ENCODE assay signal across 34 cellular contexts in genomic region chr13:68350554-68350953, GRCh38.
"Had no signal": no experiment of that assay in that cellular context is flagged by ENCODE, and none has a peak within 500 bp of the region (broad histone marks: within the 10 kb centered on the region; RNA-seq: fewer than 3 reads in every experiment).

No MANE protein-coding gene starts in this region.

- ATAC-seq: activated CD8-positive, alpha-beta T cell treated with anti-CD3 and anti-CD28 coated beads for 36 hours; activated naive CD4-positive, alpha-beta T cell treated with anti-CD3 and anti-CD28 coated beads, Interleukin-2, amount 50 U/mL, for 72 hours; activated T-cell treated with anti-CD3 and anti-CD28 coated beads, Interleukin-2, amount 50 U/mL, for 4 hours; activated T-cell treated with anti-CD3 and anti-CD28 coated beads, Interleukin-2, amount 50 U/mL, for 72 hours; activated T-helper 17 cell treated with anti-CD3 and anti-CD28 coated beads, Interleukin-2, amount 50 U/mL, for 72 hours; body of pancreas had no signal

- DNase-seq: activated B cell treated with CpG ODN at 0.5 μM for 24 hours; activated CD4-positive, alpha-beta memory T cell treated with anti-CD3 and anti-CD28 coated beads for 36 hours; activated CD4-positive, alpha-beta T cell treated with anti-CD3 and anti-CD28 coated beads for 4 hours; activated CD4-positive, alpha-beta T cell treated with anti-CD3 and anti-CD28 coated beads, Interleukin-2, amount 10 ng/mL, durations not matched to agents 24 days and 14 days; activated CD4-positive, alpha-beta T cell treated with anti-CD3 and anti-CD28 coated beads, Interleukin-2, amount 50 U/mL, for 1 hour; activated CD4-positive, alpha-beta T cell treated with anti-CD3 and anti-CD28 coated beads, Interleukin-2, amount 50 U/mL, for 4 hours; activated CD4-positive, CD25-positive, alpha-beta regulatory T cell treated with anti-CD3 and anti-CD28 coated beads, Interleukin-2, amount 50 U/mL, for 72 hours; activated CD8-positive, alpha-beta memory T cell treated with anti-CD3 and anti-CD28 coated beads, Interleukin-2, amount 50 U/mL, for 4 hours; activated CD8-positive, alpha-beta T cell treated with anti-CD3 and anti-CD28 coated beads for 36 hours; activated effector memory CD4-positive, alpha-beta T cell treated with anti-CD3 and anti-CD28 coated beads, Interleukin-2, amount 50 U/mL, for 16 hours; activated gamma-delta T cell treated with Interleukin-2 at 50 U/mL for 16 hours; activated naive CD4-positive, alpha-beta T cell; activated naive CD4-positive, alpha-beta T cell treated with anti-CD3 and anti-CD28 coated beads for 36 hours; activated naive CD4-positive, alpha-beta T cell treated with anti-CD3 and anti-CD28 coated beads, Interleukin-2, amount 50 U/mL, for 16 hours; activated naive CD8-positive, alpha-beta T cell treated with anti-CD3 and anti-CD28 coated beads for 36 hours; activated T-cell treated with anti-CD3 and anti-CD28 coated beads for 4 hours; activated T-cell treated with anti-CD3 and anti-CD28 coated beads, Interleukin-2, amount 50 U/mL, for 1 hour; activated T-cell treated with anti-CD3 and anti-CD28 coated beads, Interleukin-2, amount 50 U/mL, for 4 hours; activated T-cell treated with anti-CD3 and anti-CD28 coated beads, Interleukin-2, amount 50 U/mL, for 72 hours; adrenal gland; amniotic stem cell; aorta; body of pancreas; brain microvascular endothelial cell; central memory CD4-positive, alpha-beta T cell; T-helper 1 cell; T-helper 2 cell; T-helper 9 cell had no signal

- H3K27ac ChIP-seq: adrenal gland, body of pancreas, brain microvascular endothelial cell, breast epithelium, VCaP had no signal

- H3K27me3 ChIP-seq: adrenal gland, body of pancreas, brain microvascular endothelial cell, breast epithelium had no signal

- H3K36me3 ChIP-seq: adrenal gland, brain microvascular endothelial cell had no signal

- H3K9me3 ChIP-seq: adrenal gland, body of pancreas, breast epithelium had no signal

- H3K4me1 ChIP-seq: adrenal gland, body of pancreas, breast epithelium had no signal

- FAIRE-seq: astrocyte, TTC549 had no signal

- H3K4me3 ChIP-seq: adrenal gland, body of pancreas, breast epithelium had no signal
